ENCODE assay signal across 22 cellular contexts in genomic region chr2:145689277-145689676, GRCh38.
A peak's percentile ranks its signal among the peaks of the same experiment; 100 is the strongest.
DNase-seq lines count a peak whose midpoint lies in the region; ATAC-seq and TF ChIP-seq lines count a peak whose summit lies in the region.
"Had no signal": no experiment of that assay in that cellular context is flagged by ENCODE, and none has a peak within 500 bp of the region (broad histone marks: within the 10 kb centered on the region; RNA-seq: fewer than 3 reads in every experiment).

No MANE protein-coding gene starts in this region.

- H3K27ac ChIP-seq in HEK293 (ENCODE audit: extremely low read depth, low read depth, low read length), result no peak overlapping the region
- H3K27ac ChIP-seq: C4-2B had no signal

- no peaks in the 10 kb centered on the region for H3K9me3 Mint-ChIP-seq in activated B cell treated with CpG ODN at 0.5 μM for 24 hours
- no peaks in the 10 kb centered on the region for H3K9me3 Mint-ChIP-seq in progenitor cell of endocrine pancreas (ENCODE audit: low read depth)

- no peaks in the 10 kb centered on the region for H3K4me1 ChIP-seq in HEK293 (ENCODE audit: control insufficient read depth, insufficient read depth, low read length)

- intact Hi-C loops in activated B cell treated with CpG ODN at 0.5 μM for 24 hours (cut with micrococcal nuclease), result no loop called here

- ATAC-seq in activated B cell treated with CpG ODN at 0.5 μM for 24 hours (ENCODE audit: low read depth), result no peak
- ATAC-seq: GM12878 had no signal

- H3K36me3 Mint-ChIP-seq in activated B cell treated with CpG ODN at 0.5 μM for 24 hours (ENCODE audit: low read depth) (no peaks in the 10 kb centered on the region), progenitor cell of endocrine pancreas (ENCODE audit: insufficient read depth) (no peaks in the 10 kb centered on the region)
- H3K36me3 Mint-ChIP-seq: CD4-positive, alpha-beta memory T cell; CD4-positive, CD25-positive, alpha-beta regulatory T cell; CD8-positive, alpha-beta memory T cell had no signal

- no peaks in the 10 kb centered on the region for H3K36me3 ChIP-seq in HEK293 (ENCODE audit: control insufficient read depth in 2 of 2, insufficient read depth in 1 of 2, low read length in 2 of 2)
- H3K36me3 ChIP-seq: BLaER1 treated with 17β-estradiol and CSF1 and Interleukin-3, amounts not matched to agents 10 nM and 100 nM had no signal

- no peaks in the 10 kb centered on the region for H3K9me3 ChIP-seq in HEK293 (ENCODE audit: control insufficient read depth, insufficient read depth, low read depth, low read length)
- H3K9me3 ChIP-seq: BLaER1 treated with 17β-estradiol and CSF1 and Interleukin-3, amounts not matched to agents 10 nM and 100 nM had no signal

- H3K4me1 Mint-ChIP-seq in activated B cell treated with CpG ODN at 0.5 μM for 24 hours (peaks cover 51% of the 10 kb centered on the region), progenitor cell of endocrine pancreas (ENCODE audit: low read depth) (peaks cover 4% of the 10 kb centered on the region)
- H3K4me1 Mint-ChIP-seq: CD4-positive, alpha-beta memory T cell; CD4-positive, CD25-positive, alpha-beta regulatory T cell; CD8-positive, alpha-beta memory T cell had no signal

- H3K4me3 Mint-ChIP-seq in activated B cell treated with CpG ODN at 0.5 μM for 24 hours (no peak overlapping the region), progenitor cell of endocrine pancreas (ENCODE audit: low read depth) (no peak overlapping the region)
- H3K4me3 Mint-ChIP-seq: CD4-positive, alpha-beta memory T cell; CD4-positive, CD25-positive, alpha-beta regulatory T cell; CD8-positive, alpha-beta memory T cell had no signal

- CTCF ChIA-PET in HEK293 (lab: Yijun Ruan, JAX) (no interaction called here), activated B cell treated with CpG ODN at 0.5 μM for 24 hours (lab: Charles Lee) (no interaction called here)

- POLR2A ChIA-PET in HEK293 (lab: Yijun Ruan, JAX) (interaction anchor here (0.9 kb wide), 1 partner anchor 354 kb away, joined by 4 read pairs; no protein-coding TSS in a partner anchor), activated B cell treated with CpG ODN at 0.5 μM for 24 hours (lab: Charles Lee) (no interaction called here)

- H3K27ac Mint-ChIP-seq in activated B cell treated with CpG ODN at 0.5 μM for 24 hours (peak overlapping the region; percentile 61), progenitor cell of endocrine pancreas (peak overlapping the region; percentile 33)
- H3K27ac Mint-ChIP-seq: CD4-positive, alpha-beta memory T cell; CD4-positive, CD25-positive, alpha-beta regulatory T cell; CD8-positive, alpha-beta memory T cell had no signal

- DNase-seq in activated B cell treated with CpG ODN at 0.5 μM for 24 hours (no peak), progenitor cell of endocrine pancreas (ENCODE audit: low spot score, unreplicated experiment) (no peak), NCI-H1930 (lab: John Stamatoyannopoulos, UW) (no peak), activated gamma-delta T cell treated with Interleukin-2 at 50 U/mL for 16 hours (no peak), anterior cingulate cortex (lab: John Stamatoyannopoulos, UW) (no peak)
- DNase-seq: 8988T; ACHN; CD4-positive, alpha-beta memory T cell; CD4-positive, CD25-positive, alpha-beta regulatory T cell; CD8-positive, alpha-beta memory T cell; COR-L47; DMS 273 treated with DMSO at 0.1 percent for 48 hours; DMS153; DMS53; DMS79; DND-41; EL; GDM1 had no signal

- H3K27me3 Mint-ChIP-seq in activated B cell treated with CpG ODN at 0.5 μM for 24 hours (no peaks in the 10 kb centered on the region), progenitor cell of endocrine pancreas (no peaks in the 10 kb centered on the region)
- H3K27me3 Mint-ChIP-seq: CD4-positive, alpha-beta memory T cell; CD4-positive, CD25-positive, alpha-beta regulatory T cell had no signal

- TF ChIP-seq CTCF in HEK293 (tag by site-specific recombination; IDR thresholded peaks at IDR 0.05) (no peak), activated B cell treated with CpG ODN at 0.5 μM for 24 hours (IDR thresholded peaks at IDR 0.05) (no peak), progenitor cell of endocrine pancreas (IDR thresholded peaks at IDR 0.05; ENCODE audit: unreplicated experiment) (no peak)

- no peak overlapping the region for H3K4me3 ChIP-seq in HEK293 (ENCODE audit: low read depth, low read length)
- H3K4me3 ChIP-seq: BLaER1 treated with 17β-estradiol and CSF1 and Interleukin-3, amounts not matched to agents 10 nM and 100 nM; GM12878 had no signal

TF ChIP-seq in HEK293, 187 proteins besides CTCF, POLR2A, EP300 and RAD21:
- TF ChIP-seq ZNF26 (tag by site-specific recombination; IDR thresholded peaks at IDR 0.05), result no peak
- TF ChIP-seq ZNF146 (tag by site-specific recombination; IDR thresholded peaks at IDR 0.05), result peak; percentile 56
- no peak for TF ChIP-seq PRDM1 (tag by site-specific recombination; IDR thresholded peaks at IDR 0.05)
- TF ChIP-seq MEIS1 (CRISPR knock-in tag; IDR thresholded peaks at IDR 0.05; ENCODE audit: borderline replicate concordance), result no peak
- TF ChIP-seq ZNF670 (tag by site-specific recombination; IDR thresholded peaks at IDR 0.05; ENCODE audit: low read depth), result no peak
- TF ChIP-seq ZNF621 (tag by site-specific recombination; IDR thresholded peaks at IDR 0.05), result no peak
- TF ChIP-seq PBX3 (CRISPR knock-in tag; IDR thresholded peaks at IDR 0.05), result no peak
- TF ChIP-seq WT1 (tag by site-specific recombination; IDR thresholded peaks at IDR 0.05), result no peak
TF ChIP-seq in HEK293: peak in this region for 1.
